In the genomic region with DNA sequence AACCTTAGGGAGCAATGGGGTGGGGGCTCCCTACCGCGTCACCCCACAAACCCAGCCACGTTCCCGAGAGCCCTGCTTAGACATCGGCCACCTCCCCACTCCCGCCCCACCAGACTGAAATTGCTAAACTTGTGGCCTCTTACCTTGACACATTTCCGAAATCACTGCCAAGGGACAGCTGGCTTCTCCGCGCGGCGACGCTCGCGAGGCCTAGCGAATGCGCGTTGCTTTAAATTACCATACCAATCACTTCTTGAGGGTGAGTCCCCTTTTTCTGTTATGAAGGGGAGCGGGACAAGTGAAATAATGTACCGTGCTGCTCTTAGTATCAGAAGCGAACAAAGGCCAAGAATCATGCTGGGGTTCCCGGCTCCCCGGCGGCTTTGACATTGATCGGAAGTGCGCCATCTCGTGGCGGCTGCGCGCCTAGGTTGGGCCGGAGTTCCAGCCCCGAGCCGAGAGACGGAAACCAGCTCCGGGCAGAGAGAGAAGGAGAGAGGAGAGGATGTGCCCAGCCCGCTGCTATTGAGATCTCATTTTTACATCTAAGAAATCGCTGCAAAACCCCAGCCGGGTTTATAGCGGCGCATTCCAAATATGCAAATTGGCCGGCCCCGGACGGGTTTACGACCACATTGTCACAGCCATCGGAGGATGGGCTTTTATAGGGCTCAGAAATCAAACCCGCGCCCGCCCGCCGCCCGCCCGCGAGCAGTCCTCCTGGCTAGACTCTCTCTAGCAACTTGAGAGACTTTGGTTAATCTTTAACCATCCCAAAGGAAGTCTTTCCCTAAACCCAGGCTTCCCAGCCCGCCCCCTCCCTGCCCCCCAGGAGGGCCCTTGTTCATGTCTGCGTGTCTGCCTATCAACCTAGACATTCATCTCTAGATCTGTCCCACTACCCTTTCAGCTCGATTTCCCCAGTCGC, we compare ENCODE assay signal across 8 cellular contexts. TPM values are rescaled to one million over a fixed set of nuclear protein-coding genes. Genes with fewer than 3 reads are reported as not detected.
DNase-seq lines count a peak whose midpoint lies in the region; ATAC-seq and TF ChIP-seq lines count a peak whose summit lies in the region.

No MANE protein-coding gene starts in this region.

- TF ChIP-seq EP300 in stomach (IDR thresholded peaks at IDR 0.05), result no peak

- DNase-seq in EH (ENCODE audit: low read depth), result peak; percentile 95
- peak; percentile 93 for DNase-seq in LoVo (ENCODE audit: low spot score)
- peak; percentile 65 to 70 for DNase-seq in activated CD4-positive, alpha-beta T cell treated with anti-CD3 and anti-CD28 coated beads, Interleukin-2, amount 50 U/mL, for 48 hours
- peak; percentile 52 to 64 (median 57) for DNase-seq in effector memory CD8-positive, alpha-beta T cell
- peak; percentile 67 to 83 for DNase-seq in mesothelial cell of epicardium (ENCODE audit: low spot score in 2 of 2, unreplicated experiment in 2 of 2)
- peak; percentile 47 for DNase-seq in stomach
- DNase-seq in NCI-H1417 treated with DMSO at 0.1 percent for 48 hours (lab: John Stamatoyannopoulos, UW), result no peak
- DNase-seq in NCI-H146 (lab: John Stamatoyannopoulos, UW), result no peak

- peaks cover 49 to 100% (median 93%) of the 10 kb centered on the region in 3 donors for H3K27me3 ChIP-seq in stomach

- H3K9me3 ChIP-seq in stomach, result peaks cover 0 to 6% (median 0%) of the 10 kb centered on the region in 4 donors

- peaks cover 56 to 93% of the 10 kb centered on the region in 2 donors for H3K27me3 Mint-ChIP-seq in effector memory CD8-positive, alpha-beta T cell
- H3K27me3 Mint-ChIP-seq in mesothelial cell of epicardium (ENCODE audit: low read depth), result peaks cover 99% of the 10 kb centered on the region

- H3K36me3 ChIP-seq in stomach, result no peaks in the 10 kb centered on the region

- peak; percentile 82 for ATAC-seq in effector memory CD8-positive, alpha-beta T cell (replicated peaks)

- H3K4me1 Mint-ChIP-seq in effector memory CD8-positive, alpha-beta T cell (ENCODE audit: low read depth in 2 of 2), result peaks cover 9 to 12% of the 10 kb centered on the region in 2 donors
- peaks cover 25% of the 10 kb centered on the region for H3K4me1 Mint-ChIP-seq in mesothelial cell of epicardium

- H3K4me3 Mint-ChIP-seq in effector memory CD8-positive, alpha-beta T cell, result peak overlapping the region in 1 of 2 donors; percentile 50
- H3K4me3 Mint-ChIP-seq in mesothelial cell of epicardium, result peak overlapping the region; percentile 69

- intact Hi-C loops in stomach (cut with DNase I; ENCODE audit: low total_unique reads), result loop anchor here (10.0 kb wide), 1 partner anchor 1305 kb away; no protein-coding TSS in a partner anchor

- no peak overlapping the region for H3K27ac Mint-ChIP-seq in effector memory CD8-positive, alpha-beta T cell
- peak overlapping the region; percentile 92 for H3K27ac Mint-ChIP-seq in mesothelial cell of epicardium

- H3K36me3 Mint-ChIP-seq in effector memory CD8-positive, alpha-beta T cell (ENCODE audit: insufficient read depth), result peaks cover 28% of the 10 kb centered on the region
- no peaks in the 10 kb centered on the region for H3K36me3 Mint-ChIP-seq in mesothelial cell of epicardium

- no peak overlapping the region for H3K27ac ChIP-seq in stomach

- TF ChIP-seq POLR2A in stomach (IDR thresholded peaks at IDR 0.05), result no peak

- H3K4me1 ChIP-seq in stomach, result peaks cover 19 to 31% (median 28%) of the 10 kb centered on the region in 4 donors

- no peaks in the 10 kb centered on the region for H3K9me3 Mint-ChIP-seq in effector memory CD8-positive, alpha-beta T cell
- H3K9me3 Mint-ChIP-seq in mesothelial cell of epicardium, result no peaks in the 10 kb centered on the region

- TF ChIP-seq CTCF in mesothelial cell of epicardium (IDR thresholded peaks at IDR 0.05; ENCODE audit: unreplicated experiment), result peak; percentile 87
- TF ChIP-seq CTCF in stomach (IDR thresholded peaks at IDR 0.05), result peak in 5 of 7 experiments; percentile 10 to 77 (median 54)

- H3K4me3 ChIP-seq in stomach, result peak overlapping the region in 2 of 4 donors; percentile 13 to 24

- 9 to 15% (median 11%) methylated on average over 51 to 56 of the region's 56 CpGs for WGBS in stomach, 5 donors

RNA-seq across cellular contexts. Expression of gene HOXA11, which starts 5.3 kb away (rescaled TPM):
- 3.3 to 4.2 TPM (median 3.9 TPM) in 3 replicates for total RNA-seq in mesothelial cell of epicardium
- total RNA-seq in stomach, result 1 to 10 TPM in 1 of 5 donors, not detected in 4; 5.2 TPM
- polyA plus RNA-seq in stomach, result not detected

RNA-seq across cellular contexts. Expression of gene HOXA10, which starts 5.6 kb away (rescaled TPM):
- total RNA-seq in mesothelial cell of epicardium (13.1 to 14.4 TPM (median 13.8 TPM) in 3 replicates), stomach (100 to 1,000 TPM in 1 of 5 donors, under 1 TPM in 1, not detected in 3; 0.92 to 337 TPM)
- polyA plus RNA-seq in stomach, result under 1 TPM in 1 of 3 donors, not detected in 2; 0.18 TPM

RNA-seq across cellular contexts. Expression of gene HOXA9, which starts 14.4 kb away (rescaled TPM):
- total RNA-seq in mesothelial cell of epicardium, result 10.8 to 14.5 TPM (median 13.2 TPM) in 3 replicates
- total RNA-seq in stomach, result 10 to 100 TPM in 1 of 5 donors, not detected in 4; 68.1 TPM
- polyA plus RNA-seq in stomach, result under 1 TPM in 1 of 3 donors, not detected in 2; 0.25 TPM

RNA-seq across cellular contexts. Expression of gene HOXA13, which starts 20.1 kb away (rescaled TPM):
- 6.9 to 7.7 TPM (median 7.5 TPM) in 3 replicates for total RNA-seq in mesothelial cell of epicardium
- total RNA-seq in stomach, result 10 to 100 TPM in 1 of 5 donors, not detected in 4; 29.0 TPM
- polyA plus RNA-seq in stomach, result not detected

RNA-seq across cellular contexts. Expression of gene HOXA7, which starts 23.3 kb away (rescaled TPM):
- total RNA-seq in mesothelial cell of epicardium, result 17.4 to 18.9 TPM (median 17.9 TPM) in 3 replicates
- total RNA-seq in stomach, result 10 to 100 TPM in 1 of 5 donors, 1 to 10 TPM in 3, not detected in 1; 1.1 to 34.8 (median 3.3) TPM
- 1 to 10 TPM in 1 of 3 donors, under 1 TPM in 2; 0.98 to 7.9 (median 1.00) TPM for polyA plus RNA-seq in stomach

Comparison
In these comparisons a context has a peak if more than half of its experiments do, and no peak if none do; other contexts are left out.
1. DNase-seq: peak in EH (single experiment), LoVo (single experiment), activated CD4-positive, alpha-beta T cell treated with anti-CD3 and anti-CD28 coated beads, Interleukin-2, amount 50 U/mL, for 48 hours (2 of 2), effector memory CD8-positive, alpha-beta T cell (3 of 3), mesothelial cell of epicardium (2 of 2) and stomach (single experiment); none in NCI-H1417 treated with DMSO at 0.1 percent for 48 hours (single experiment) and NCI-H146 (single experiment).